Comparison of ENCODE assay signal across 25 cellular contexts in the genomic region with DNA sequence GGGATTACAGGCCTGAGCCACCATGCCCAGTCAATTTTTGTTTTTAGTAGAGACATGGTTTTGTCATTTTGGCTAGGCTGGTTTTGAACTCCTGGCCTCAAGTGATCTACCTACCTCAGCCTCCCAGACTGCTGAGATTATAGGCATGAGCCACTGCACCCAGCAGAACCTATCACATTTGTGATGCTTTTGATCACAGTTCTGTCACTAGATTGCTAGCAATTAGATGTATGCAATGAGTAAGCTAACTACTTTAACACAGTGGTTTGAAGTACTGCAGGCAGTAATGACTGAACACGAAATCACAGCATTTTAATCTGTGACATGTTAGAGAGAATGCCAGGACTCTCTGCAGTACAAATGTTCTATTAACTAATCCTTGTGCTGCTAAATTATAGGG. TPM values are rescaled to one million over a fixed set of nuclear protein-coding genes. Genes with fewer than 3 reads are reported as not detected.
DNase-seq lines count a peak whose midpoint lies in the region; ATAC-seq and TF ChIP-seq lines count a peak whose summit lies in the region.
"Had no signal": no experiment of that assay in that cellular context is flagged by ENCODE, and none has a peak within 500 bp of the region (broad histone marks: within the 10 kb centered on the region; RNA-seq: fewer than 3 reads in every experiment).

No MANE protein-coding gene starts in this region.

- no peaks in the 10 kb centered on the region for H3K36me3 ChIP-seq in CD8-positive, alpha-beta memory T cell (ENCODE audit: insufficient read depth, low read length)
- no peaks in the 10 kb centered on the region for H3K36me3 ChIP-seq in naive thymus-derived CD4-positive, alpha-beta T cell (ENCODE audit: control insufficient read depth in 2 of 3, insufficient read depth in 3 of 3, low read length in 3 of 3)
- H3K36me3 ChIP-seq in uterus (no peaks in the 10 kb centered on the region), right atrium auricular region (no peaks in the 10 kb centered on the region)
- H3K36me3 ChIP-seq: adrenal gland, gastrocnemius medialis, HAP-1, SJCRH30, upper lobe of left lung had no signal

- no peak for TF ChIP-seq POLR2A in uterus (IDR thresholded peaks at IDR 0.05)

- H3K4me3 Mint-ChIP-seq in activated T-cell treated with anti-CD3 and anti-CD28 coated beads, Interleukin-2, amount 50 U/mL, for 4 hours: no peak overlapping the region
- H3K4me3 Mint-ChIP-seq in CD8-positive, alpha-beta memory T cell: peak overlapping the region; percentile 4 to 48 (median 15)
- peak overlapping the region; percentile 53 for H3K4me3 Mint-ChIP-seq in activated T-helper 17 cell treated with anti-CD3 and anti-CD28 coated beads, Interleukin-2, amount 50 U/mL, for 72 hours
- H3K4me3 Mint-ChIP-seq in naive thymus-derived CD4-positive, alpha-beta T cell: peak overlapping the region in 9 of 10 donors; percentile 40 to 91 (median 67)
- H3K4me3 Mint-ChIP-seq: nephron, WTC11 had no signal

- H3K27ac Mint-ChIP-seq in CD8-positive, alpha-beta memory T cell: peak overlapping the region; percentile 29 to 94 (median 82)
- H3K27ac Mint-ChIP-seq in activated T-helper 17 cell treated with anti-CD3 and anti-CD28 coated beads, Interleukin-2, amount 50 U/mL, for 72 hours: peak overlapping the region; percentile 81
- peak overlapping the region; percentile 77 to 100 (median 98) for H3K27ac Mint-ChIP-seq in naive thymus-derived CD4-positive, alpha-beta T cell
- H3K27ac Mint-ChIP-seq: nephron, WTC11 had no signal

- peaks cover 80% of the 10 kb centered on the region for H3K4me1 Mint-ChIP-seq in activated T-cell treated with anti-CD3 and anti-CD28 coated beads, Interleukin-2, amount 50 U/mL, for 4 hours (ENCODE audit: low read depth)
- H3K4me1 Mint-ChIP-seq in CD8-positive, alpha-beta memory T cell: peaks cover 51 to 77% (median 77%) of the 10 kb centered on the region in 3 donors
- peaks cover 35% of the 10 kb centered on the region for H3K4me1 Mint-ChIP-seq in activated T-helper 17 cell treated with anti-CD3 and anti-CD28 coated beads, Interleukin-2, amount 50 U/mL, for 72 hours
- H3K4me1 Mint-ChIP-seq in naive thymus-derived CD4-positive, alpha-beta T cell: peaks cover 45 to 89% (median 76%) of the 10 kb centered on the region in 7 donors
- H3K4me1 Mint-ChIP-seq: nephron had no signal

- H3K9me3 Mint-ChIP-seq in activated T-cell treated with anti-CD3 and anti-CD28 coated beads, Interleukin-2, amount 50 U/mL, for 4 hours: no peaks in the 10 kb centered on the region
- H3K9me3 Mint-ChIP-seq in CD8-positive, alpha-beta memory T cell: no peaks in the 10 kb centered on the region
- H3K9me3 Mint-ChIP-seq in activated T-helper 17 cell treated with anti-CD3 and anti-CD28 coated beads, Interleukin-2, amount 50 U/mL, for 72 hours: peaks cover 4% of the 10 kb centered on the region
- peaks cover 0 to 6% (median 0%) of the 10 kb centered on the region in 11 donors for H3K9me3 Mint-ChIP-seq in naive thymus-derived CD4-positive, alpha-beta T cell

- H3K9me3 ChIP-seq in CD8-positive, alpha-beta memory T cell (ENCODE audit: low read length): no peaks in the 10 kb centered on the region
- no peaks in the 10 kb centered on the region for H3K9me3 ChIP-seq in naive thymus-derived CD4-positive, alpha-beta T cell (ENCODE audit: control insufficient read depth in 2 of 3, low read length in 3 of 3)
- H3K9me3 ChIP-seq in uterus (no peaks in the 10 kb centered on the region), right atrium auricular region (no peaks in the 10 kb centered on the region)
- H3K9me3 ChIP-seq: adrenal gland, gastrocnemius medialis, HAP-1, upper lobe of left lung had no signal

- no peak overlapping the region for H3K27ac ChIP-seq in CD8-positive, alpha-beta memory T cell (ENCODE audit: low read depth, low read length)
- H3K27ac ChIP-seq in naive thymus-derived CD4-positive, alpha-beta T cell (ENCODE audit: low read depth, low read length): peak overlapping the region; percentile 74
- H3K27ac ChIP-seq in dorsolateral prefrontal cortex (no peak overlapping the region), uterus (no peak overlapping the region), right atrium auricular region (no peak overlapping the region)
- H3K27ac ChIP-seq: adrenal gland, gastrocnemius medialis, HL-60, SJCRH30, upper lobe of left lung had no signal

- no peak for TF ChIP-seq CTCF in dorsolateral prefrontal cortex (IDR thresholded peaks at IDR 0.05 in 54 of 56, conservative IDR thresholded peaks at IDR 0.05 in 2 of 56; ENCODE audit: low read depth in 1 of 56, partially characterized antibody in 56 of 56)
- no peak for TF ChIP-seq CTCF in uterus (IDR thresholded peaks at IDR 0.05)
- no peak for TF ChIP-seq CTCF in right atrium auricular region (IDR thresholded peaks at IDR 0.05)

- no peaks in the 10 kb centered on the region for H3K27me3 ChIP-seq in CD8-positive, alpha-beta memory T cell (ENCODE audit: insufficient read depth, low read length, poor library complexity, severe bottlenecking)
- no peaks in the 10 kb centered on the region for H3K27me3 ChIP-seq in naive thymus-derived CD4-positive, alpha-beta T cell (ENCODE audit: control insufficient read depth in 2 of 2, insufficient read depth in 2 of 2, low read length in 2 of 2)
- H3K27me3 ChIP-seq in dorsolateral prefrontal cortex (no peaks in the 10 kb centered on the region), uterus (no peaks in the 10 kb centered on the region), right atrium auricular region (no peaks in the 10 kb centered on the region)
- H3K27me3 ChIP-seq: adrenal gland, gastrocnemius medialis, SJCRH30, upper lobe of left lung had no signal

- H3K4me3 ChIP-seq in CD8-positive, alpha-beta memory T cell (ENCODE audit: low read length): peak overlapping the region; percentile 13
- H3K4me3 ChIP-seq in naive thymus-derived CD4-positive, alpha-beta T cell (ENCODE audit: low read length): no peak overlapping the region
- no peak overlapping the region for H3K4me3 ChIP-seq in dorsolateral prefrontal cortex
- H3K4me3 ChIP-seq in uterus: no peak overlapping the region
- H3K4me3 ChIP-seq in right atrium auricular region: no peak overlapping the region
- H3K4me3 ChIP-seq: adrenal gland, gastrocnemius medialis, HAP-1, lung, SJCRH30, upper lobe of left lung had no signal

- H3K36me3 Mint-ChIP-seq in activated T-cell treated with anti-CD3 and anti-CD28 coated beads, Interleukin-2, amount 50 U/mL, for 4 hours (ENCODE audit: insufficient read depth): no peaks in the 10 kb centered on the region
- peaks cover 0 to 14% (median 4%) of the 10 kb centered on the region in 3 donors for H3K36me3 Mint-ChIP-seq in CD8-positive, alpha-beta memory T cell
- H3K36me3 Mint-ChIP-seq in activated T-helper 17 cell treated with anti-CD3 and anti-CD28 coated beads, Interleukin-2, amount 50 U/mL, for 72 hours (ENCODE audit: low read depth): no peaks in the 10 kb centered on the region
- peaks cover 0 to 17% (median 7%) of the 10 kb centered on the region in 5 donors for H3K36me3 Mint-ChIP-seq in naive thymus-derived CD4-positive, alpha-beta T cell
- H3K36me3 Mint-ChIP-seq: WTC11 had no signal

- POLR2A ChIA-PET in CD8-positive, alpha-beta memory T cell (lab: Charles Lee): interaction anchor here (1.5 kb wide), 1 partner anchor 17 kb away, joined by 3 read pairs; no protein-coding TSS in a partner anchor
- POLR2A ChIA-PET in naive thymus-derived CD4-positive, alpha-beta T cell (lab: Charles Lee): interaction anchor here (0.6 to 3.1 kb wide), 5 partner anchors 17 to 374 kb away, joined by 3 to 41 read pairs (median 6); a partner anchor contains a TSS

- CTCF ChIA-PET in CD8-positive, alpha-beta memory T cell (lab: Charles Lee): no interaction called here
- CTCF ChIA-PET in naive thymus-derived CD4-positive, alpha-beta T cell (lab: Charles Lee): no interaction called here

- H3K4me1 ChIP-seq in CD8-positive, alpha-beta memory T cell (ENCODE audit: insufficient read depth, low read length): peaks cover 72% of the 10 kb centered on the region
- H3K4me1 ChIP-seq in naive thymus-derived CD4-positive, alpha-beta T cell (ENCODE audit: control insufficient read depth in 2 of 2, insufficient read depth in 2 of 2, low read length in 2 of 2): peaks cover 38 to 75% of the 10 kb centered on the region in 2 donors
- H3K4me1 ChIP-seq in uterus: no peaks in the 10 kb centered on the region
- no peaks in the 10 kb centered on the region for H3K4me1 ChIP-seq in right atrium auricular region
- H3K4me1 ChIP-seq: adrenal gland, gastrocnemius medialis, HAP-1, SJCRH30 had no signal

- peak; percentile 55 to 57 for ATAC-seq in activated T-cell treated with anti-CD3 and anti-CD28 coated beads, Interleukin-2, amount 50 U/mL, for 4 hours
- peak; percentile 58 for ATAC-seq in activated T-helper 17 cell treated with anti-CD3 and anti-CD28 coated beads, Interleukin-2, amount 50 U/mL, for 72 hours (replicated peaks)
- no peak for ATAC-seq in naive thymus-derived CD4-positive, alpha-beta T cell
- ATAC-seq: gastrocnemius medialis, left cardiac atrium, WTC11 had no signal

- no peak for DNase-seq in activated T-cell treated with anti-CD3 and anti-CD28 coated beads, Interleukin-2, amount 50 U/mL, for 4 hours
- DNase-seq in activated T-cell treated with anti-CD3 and anti-CD28 coated beads, Interleukin-2, amount 50 U/mL, for 48 hours: no peak
- no peak for DNase-seq in CD8-positive, alpha-beta memory T cell
- DNase-seq in naive thymus-derived CD4-positive, alpha-beta T cell: no peak
- no peak for DNase-seq in dorsolateral prefrontal cortex
- DNase-seq in uterus: no peak
- no peak for DNase-seq in right atrium auricular region (ENCODE audit: low spot score)
- DNase-seq: adrenal gland; DMS79; gastrocnemius medialis; KG1; left cardiac atrium; NCI-H1092 treated with DMSO at 0.1 percent for 48 hours; NCI-H1694 treated with DMSO at 0.1 percent for 48 hours; NCI-H510A; SJCRH30; stimulated activated CD4-positive, alpha-beta T cell treated with anti-CD3 and anti-CD28 coated beads, Interleukin-4, amount 100 ng/mL, for 24 hours; SW 1271; upper lobe of left lung had no signal

- intact Hi-C loops in naive thymus-derived CD4-positive, alpha-beta T cell (cut with micrococcal nuclease): no loop called here
- intact Hi-C loops in dorsolateral prefrontal cortex (cut with DNase I): no loop called here
- intact Hi-C loops in uterus (cut with DNase I; ENCODE audit: low total_unique reads): no loop called here

- no peaks in the 10 kb centered on the region for H3K27me3 Mint-ChIP-seq in activated T-cell treated with anti-CD3 and anti-CD28 coated beads, Interleukin-2, amount 50 U/mL, for 4 hours (ENCODE audit: low read depth)
- peaks cover 0 to 3% of the 10 kb centered on the region in 2 donors for H3K27me3 Mint-ChIP-seq in CD8-positive, alpha-beta memory T cell
- no peaks in the 10 kb centered on the region for H3K27me3 Mint-ChIP-seq in activated T-helper 17 cell treated with anti-CD3 and anti-CD28 coated beads, Interleukin-2, amount 50 U/mL, for 72 hours
- H3K27me3 Mint-ChIP-seq in naive thymus-derived CD4-positive, alpha-beta T cell: no peaks in the 10 kb centered on the region

RNA-seq across cellular contexts. Expression of a gene that starts 19.6 kb away (rescaled TPM):
- 10 to 100 TPM; 30.8 to 36.1 (median 32.3) TPM for total RNA-seq in activated T-cell treated with anti-CD3 and anti-CD28 coated beads, Interleukin-2, amount 50 U/mL, for 4 hours
- 10 to 100 TPM; 53.6 to 55.7 TPM for total RNA-seq in CD8-positive, alpha-beta memory T cell
- polyA plus RNA-seq in CD8-positive, alpha-beta memory T cell: 252 TPM
- total RNA-seq in activated T-helper 17 cell treated with anti-CD3 and anti-CD28 coated beads, Interleukin-2, amount 50 U/mL, for 72 hours: 100 to 1,000 TPM in 1 of 2 donors, 10 to 100 TPM in 1; 64.6 to 140 TPM
- total RNA-seq in naive thymus-derived CD4-positive, alpha-beta T cell: 100 to 1,000 TPM; 271 to 393 (median 338) TPM
- polyA plus RNA-seq in naive thymus-derived CD4-positive, alpha-beta T cell: 100 to 1,000 TPM; 231 to 258 TPM
- 100 to 1,000 TPM in 2 of 120 experiments, 10 to 100 TPM in 118; 27.8 to 103 (median 50.8) TPM for total RNA-seq in dorsolateral prefrontal cortex
- total RNA-seq in uterus: 100 to 1,000 TPM in 3 of 4 donors, 10 to 100 TPM in 1; 76.8 to 172 (median 104) TPM
- total RNA-seq in right atrium auricular region: 100 to 1,000 TPM in 1 of 2 donors, 10 to 100 TPM in 1; 87.2 to 144 TPM
